Comparison of ENCODE assay signal across 22 cellular contexts in the genomic region with DNA sequence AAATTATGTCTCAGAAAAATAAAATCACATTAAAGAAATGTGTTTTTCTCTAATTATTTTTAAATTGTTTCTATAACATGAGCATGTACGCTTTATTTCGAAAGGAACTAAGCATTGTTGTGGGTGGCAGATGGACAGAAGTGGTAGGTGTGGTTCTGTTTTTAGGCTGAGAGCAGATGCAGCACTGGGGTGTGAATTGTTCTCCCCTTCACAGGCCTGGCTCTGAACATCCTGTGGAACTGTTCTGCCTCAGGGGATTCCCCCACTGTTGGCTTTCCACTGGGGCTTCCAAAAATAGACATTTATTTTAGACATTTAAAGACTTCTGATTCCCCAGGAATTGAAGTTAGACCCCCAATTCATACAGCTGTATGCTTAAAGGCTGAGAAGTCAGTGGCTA. TPM values are rescaled to one million over a fixed set of nuclear protein-coding genes. Genes with fewer than 3 reads are reported as not detected.
"Had no signal": no experiment of that assay in that cellular context is flagged by ENCODE, and none has a peak within 500 bp of the region (broad histone marks: within the 10 kb centered on the region; RNA-seq: fewer than 3 reads in every experiment).

No MANE protein-coding gene starts in this region.

- FAIRE-seq: astrocyte, bronchial epithelial cell had no signal

- H3K4me3 ChIP-seq: adrenal gland, gastrocnemius medialis, heart left ventricle, thyroid gland had no signal

- ATAC-seq: esophagus mucosa; gastrocnemius medialis; heart left ventricle; left ventricle myocardium superior; naive thymus-derived CD8-positive, alpha-beta T cell; sciatic nerve; stimulated activated memory B cell treated with anti-CD40 and anti-IgM and Interleukin-4, amounts not matched to agents 10 μg/mL and 1 μg/mL and 100 μg/mL, for 72 hours had no signal

- H3K27me3 ChIP-seq: adrenal gland, gastrocnemius medialis, heart left ventricle, neutrophil, thyroid gland had no signal

- H3K27ac Mint-ChIP-seq: activated naive CD4-positive, alpha-beta T cell treated with anti-CD3 and anti-CD28 coated beads, Interleukin-2, amount 50 U/mL, for 24 hours; memory B cell; naive thymus-derived CD8-positive, alpha-beta T cell; stimulated activated memory B cell treated with anti-CD40 and anti-IgM and Interleukin-4, amounts not matched to agents 10 μg/mL and 1 μg/mL and 100 μg/mL, for 72 hours had no signal

- H3K4me3 Mint-ChIP-seq: activated naive CD4-positive, alpha-beta T cell treated with anti-CD3 and anti-CD28 coated beads, Interleukin-2, amount 50 U/mL, for 24 hours; memory B cell; naive thymus-derived CD8-positive, alpha-beta T cell; stimulated activated memory B cell treated with anti-CD40 and anti-IgM and Interleukin-4, amounts not matched to agents 10 μg/mL and 1 μg/mL and 100 μg/mL, for 72 hours had no signal

- H3K27me3 Mint-ChIP-seq: activated naive CD4-positive, alpha-beta T cell treated with anti-CD3 and anti-CD28 coated beads, Interleukin-2, amount 50 U/mL, for 24 hours; memory B cell; naive thymus-derived CD8-positive, alpha-beta T cell; stimulated activated memory B cell treated with anti-CD40 and anti-IgM and Interleukin-4, amounts not matched to agents 10 μg/mL and 1 μg/mL and 100 μg/mL, for 72 hours had no signal

- H3K4me1 Mint-ChIP-seq: activated naive CD4-positive, alpha-beta T cell treated with anti-CD3 and anti-CD28 coated beads, Interleukin-2, amount 50 U/mL, for 24 hours; memory B cell; naive thymus-derived CD8-positive, alpha-beta T cell; stimulated activated memory B cell treated with anti-CD40 and anti-IgM and Interleukin-4, amounts not matched to agents 10 μg/mL and 1 μg/mL and 100 μg/mL, for 72 hours had no signal

- H3K4me1 ChIP-seq: adrenal gland, gastrocnemius medialis, heart left ventricle had no signal

- H3K27ac ChIP-seq: adrenal gland, gastrocnemius medialis, heart left ventricle, neutrophil, thyroid gland had no signal

- H3K9me3 ChIP-seq: adrenal gland, gastrocnemius medialis, neutrophil, thyroid gland had no signal

- DNase-seq: activated CD4-positive, alpha-beta T cell treated with anti-CD3 and anti-CD28 coated beads, Interleukin-2, amount 50 U/mL, for 4 hours; activated gamma-delta T cell; adrenal gland; cerebellar nuclear complex; effector CD4-positive, alpha-beta T cell; gastrocnemius medialis; heart left ventricle; left ventricle myocardium superior; naive thymus-derived CD8-positive, alpha-beta T cell; stimulated activated CD4-positive, alpha-beta T cell treated with anti-CD3 and anti-CD28 coated beads, Interleukin-4, amount 100 ng/mL, for 4 hours; T-helper 2 cell; thyroid gland had no signal

- H3K36me3 Mint-ChIP-seq: activated naive CD4-positive, alpha-beta T cell treated with anti-CD3 and anti-CD28 coated beads, Interleukin-2, amount 50 U/mL, for 24 hours; memory B cell; naive thymus-derived CD8-positive, alpha-beta T cell; stimulated activated memory B cell treated with anti-CD40 and anti-IgM and Interleukin-4, amounts not matched to agents 10 μg/mL and 1 μg/mL and 100 μg/mL, for 72 hours had no signal

- H3K36me3 ChIP-seq: adrenal gland, gastrocnemius medialis, heart left ventricle, neutrophil, thyroid gland had no signal

RNA-seq across cellular contexts. Expression of a gene that starts 41.9 kb away (rescaled TPM):
- total RNA-seq: adrenal gland; astrocyte; bronchial epithelial cell; esophagus mucosa; gastrocnemius medialis; heart left ventricle; left ventricle myocardium superior; mucosa of gallbladder; naive thymus-derived CD8-positive, alpha-beta T cell; sciatic nerve; ureter had no signal
- polyA plus RNA-seq: adrenal gland; heart left ventricle; naive thymus-derived CD8-positive, alpha-beta T cell had no signal
